8 cellular contexts compared by ENCODE assay signal in genomic region chr12:101570022-101570421, GRCh38. TPM values are rescaled to one million over a fixed set of nuclear protein-coding genes. Genes with fewer than 3 reads are reported as not detected.
A peak's percentile ranks its signal among the peaks of the same experiment; 100 is the strongest.
DNase-seq lines count a peak whose midpoint lies in the region; ATAC-seq and TF ChIP-seq lines count a peak whose summit lies in the region.

No MANE protein-coding gene starts in this region.

- no peaks in the 10 kb centered on the region for H3K9me3 Mint-ChIP-seq in activated T-cell treated with anti-CD3 and anti-CD28 coated beads, Interleukin-2, amount 50 U/mL, for 4 hours

- peaks cover 7% of the 10 kb centered on the region for H3K27me3 Mint-ChIP-seq in activated T-cell treated with anti-CD3 and anti-CD28 coated beads, Interleukin-2, amount 50 U/mL, for 4 hours (ENCODE audit: low read depth)

- H3K4me1 ChIP-seq in DND-41 (ENCODE audit: insufficient read depth, low read length), result no peaks in the 10 kb centered on the region

- no peaks in the 10 kb centered on the region for H3K9me3 ChIP-seq in DND-41 (ENCODE audit: insufficient read depth, low read length, severe bottlenecking)

- TF ChIP-seq CTCF in DND-41 (IDR thresholded peaks at IDR 0.05; ENCODE audit: borderline replicate concordance, extremely low read depth, low read length, poor library complexity, severe bottlenecking) (peak; percentile 27), brain microvascular endothelial cell (IDR thresholded peaks at IDR 0.05; ENCODE audit: low read depth, low read length, missing control alignments) (peak; percentile 24)

- H3K4me3 ChIP-seq in DND-41 (ENCODE audit: low read depth in 1 of 2, low read length in 2 of 2) (no peak overlapping the region), brain microvascular endothelial cell (ENCODE audit: low read depth, low read length) (no peak overlapping the region)

- in situ Hi-C loops in brain microvascular endothelial cell (cut with HindIII; ENCODE audit: low pct_ligation_motif_present, low sequenced_read_pairs), result no loop called here

- no peak overlapping the region for H3K4me3 Mint-ChIP-seq in activated T-cell treated with anti-CD3 and anti-CD28 coated beads, Interleukin-2, amount 50 U/mL, for 4 hours

- no peaks in the 10 kb centered on the region for H3K36me3 Mint-ChIP-seq in activated T-cell treated with anti-CD3 and anti-CD28 coated beads, Interleukin-2, amount 50 U/mL, for 4 hours (ENCODE audit: insufficient read depth)

- peaks cover 3% of the 10 kb centered on the region for H3K27me3 ChIP-seq in DND-41 (ENCODE audit: insufficient read depth, low read length, poor library complexity)
- no peaks in the 10 kb centered on the region for H3K27me3 ChIP-seq in brain microvascular endothelial cell (replicated peaks)

- H3K79me2 ChIP-seq in DND-41 (ENCODE audit: insufficient read depth, low read length), result no peaks in the 10 kb centered on the region

- no peaks in the 10 kb centered on the region for H4K20me1 ChIP-seq in DND-41 (ENCODE audit: insufficient read depth, low read length)

- ATAC-seq in DND-41 (ENCODE audit: insufficient read depth, low read depth) (no peak), HG03139 (IDR thresholded peaks at IDR 0.05; ENCODE audit: unreplicated experiment) (no peak)
- ATAC-seq in activated T-cell treated with anti-CD3 and anti-CD28 coated beads, Interleukin-2, amount 50 U/mL, for 4 hours, result no peak

- H3K36me3 ChIP-seq in DND-41 (ENCODE audit: insufficient read depth, low read length), result no peaks in the 10 kb centered on the region
- H3K36me3 ChIP-seq in brain microvascular endothelial cell (replicated peaks), result no peaks in the 10 kb centered on the region

- H3K4me2 ChIP-seq in DND-41 (ENCODE audit: insufficient read depth, low read length), result no peak overlapping the region

- DNase-seq in DND-41, result no peak
- peak; percentile 28 for DNase-seq in NAMALWA (ENCODE audit: low spot score)
- DNase-seq in brain microvascular endothelial cell, result peak; percentile 25
- peak; percentile 45 to 69 for DNase-seq in lung microvascular endothelial cell (ENCODE audit: low read depth in 2 of 2)
- no peak for DNase-seq in NCI-H510A (lab: John Stamatoyannopoulos, UW)
- no peak for DNase-seq in activated T-cell treated with anti-CD3 and anti-CD28 coated beads, Interleukin-2, amount 50 U/mL, for 4 hours
- DNase-seq in DMS153 (lab: John Stamatoyannopoulos, UW), result no peak

- peaks cover 5% of the 10 kb centered on the region for H3K4me1 Mint-ChIP-seq in activated T-cell treated with anti-CD3 and anti-CD28 coated beads, Interleukin-2, amount 50 U/mL, for 4 hours (ENCODE audit: low read depth)

- no peak overlapping the region for H3K9ac ChIP-seq in DND-41 (ENCODE audit: low read depth, low read length)

- no peak overlapping the region for H2AFZ ChIP-seq in DND-41 (ENCODE audit: low read depth, low read length)

- no peak overlapping the region for H3K27ac ChIP-seq in DND-41 (ENCODE audit: low read length)
- H3K27ac ChIP-seq in brain microvascular endothelial cell, result no peak overlapping the region

RNA-seq across cellular contexts. Expression of gene MYBPC1, which starts 24.7 kb away (rescaled TPM):
- not detected in 2 replicates for total RNA-seq in lung microvascular endothelial cell
- total RNA-seq in activated T-cell treated with anti-CD3 and anti-CD28 coated beads, Interleukin-2, amount 50 U/mL, for 4 hours, result not detected

Comparison
In these comparisons a context has a peak if more than half of its experiments do, and no peak if none do; other contexts are left out.
1. DNase-seq: peak in NAMALWA (single experiment), brain microvascular endothelial cell (single experiment) and lung microvascular endothelial cell (2 of 2); none in DND-41 (single experiment), NCI-H510A (single experiment), activated T-cell treated with anti-CD3 and anti-CD28 coated beads, Interleukin-2, amount 50 U/mL, for 4 hours (single experiment) and DMS153 (single experiment).